2 cellular contexts compared by ENCODE assay signal in genomic region chr7:110442386-110442837, GRCh38.
TF ChIP-seq lines count a peak whose summit lies in the region.

No MANE protein-coding gene starts in this region.

TF ChIP-seq in IMR-90, 13 proteins besides CTCF, POLR2A, EP300 and RAD21:
- TF ChIP-seq SMC3 (IDR thresholded peaks at IDR 0.05; ENCODE audit: low read depth, low read length) (peak; percentile 62), MAZ (IDR thresholded peaks at IDR 0.05; ENCODE audit: borderline replicate concordance, low read depth, low read length) (no peak)

TF ChIP-seq in SK-N-SH, 30 proteins besides CTCF, POLR2A, EP300 and RAD21:
- TF ChIP-seq MXI1 (IDR thresholded peaks at IDR 0.05; ENCODE audit: low read depth, low read length) (peak; percentile 73; the same call in 1 of the 2 replicates), ELF1 (IDR thresholded peaks at IDR 0.05) (no peak), IRF3 (IDR thresholded peaks at IDR 0.05; ENCODE audit: low read depth, low read length) (no peak), POLR2AphosphoS5 (IDR thresholded peaks at IDR 0.05; ENCODE audit: low read depth, low read length) (peak; percentile 52; the same call in 1 of the 2 replicates), RXRA (IDR thresholded peaks at IDR 0.05; ENCODE audit: borderline replicate concordance, low read depth) (no peak), NFIC (IDR thresholded peaks at IDR 0.05; ENCODE audit: borderline replicate concordance) (no peak), FOXM1 (IDR thresholded peaks at IDR 0.05; ENCODE audit: low read depth) (no peak), TEAD4 (IDR thresholded peaks at IDR 0.05; ENCODE audit: borderline replicate concordance, insufficient read depth) (peak; percentile 45; the same call in 1 of the 2 replicates), CHD2 (IDR thresholded peaks at IDR 0.05; ENCODE audit: low read length, partially characterized antibody) (peak; percentile 78), FOXJ3 (CRISPR knock-in tag; IDR thresholded peaks at IDR 0.05) (peak; percentile 100), NRF1 (IDR thresholded peaks at IDR 0.05; ENCODE audit: low read depth, low read length) (no peak), GATA2 (CRISPR knock-in tag; IDR thresholded peaks at IDR 0.05) (peak; percentile 100), TCF12 (IDR thresholded peaks at IDR 0.05) (peak; percentile 81), SMC3 (IDR thresholded peaks at IDR 0.05; ENCODE audit: low read depth, low read length) (peak; percentile 68), MAX (IDR thresholded peaks at IDR 0.05; ENCODE audit: low read depth) (no peak), PBX3 (IDR thresholded peaks at IDR 0.05) (peak; percentile 52; the same call in 1 of the 2 replicates), TAF1 (IDR thresholded peaks at IDR 0.05; ENCODE audit: borderline replicate concordance, low read depth, low read length) (no peak), RFX5 (IDR thresholded peaks at IDR 0.05; ENCODE audit: low read length) (peak; percentile 69; the same call in 1 of the 2 replicates), RCOR1 (IDR thresholded peaks at IDR 0.05; ENCODE audit: low read length) (peak; percentile 92), SIN3A (IDR thresholded peaks at IDR 0.05; ENCODE audit: borderline replicate concordance, low read depth, low read length) (no peak)
